16 cellular contexts compared by ENCODE assay signal in the genomic region with DNA sequence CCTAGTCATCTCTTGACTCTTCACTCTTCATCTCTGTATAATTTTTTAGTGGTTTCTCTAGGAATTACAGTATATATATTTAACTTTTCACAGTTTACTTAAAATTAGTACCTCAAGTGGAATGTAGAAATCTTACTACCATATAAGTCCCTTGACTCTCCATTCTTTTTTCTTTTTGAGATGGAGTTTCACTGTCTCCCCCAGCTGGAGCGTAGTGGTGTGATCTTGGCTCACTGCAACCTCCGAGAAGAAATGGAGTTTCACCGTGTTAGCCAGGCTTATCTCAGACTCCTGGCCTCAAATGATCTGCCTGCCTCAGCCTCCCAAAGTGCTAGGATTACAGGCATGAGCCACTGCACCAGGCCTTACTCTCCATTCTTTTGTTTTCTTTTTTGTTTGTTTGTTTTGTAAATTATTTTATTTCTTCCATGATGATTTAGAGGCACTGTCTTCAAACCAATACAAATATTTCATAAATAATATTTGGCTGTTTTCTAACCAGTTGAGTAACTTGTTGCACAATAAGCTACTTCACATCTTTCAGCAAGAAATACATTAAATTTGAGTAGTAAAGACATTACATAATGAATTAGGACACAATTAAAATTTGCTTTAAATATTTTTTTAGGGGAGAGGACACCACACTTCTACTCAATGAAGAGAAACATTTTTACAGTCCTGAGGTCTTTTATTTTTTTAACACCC.
DNase-seq lines count a peak whose midpoint lies in the region; ATAC-seq and TF ChIP-seq lines count a peak whose summit lies in the region.
"Had no signal": no experiment of that assay in that cellular context is flagged by ENCODE, and none has a peak within 500 bp of the region (broad histone marks: within the 10 kb centered on the region; RNA-seq: fewer than 3 reads in every experiment).

No MANE protein-coding gene starts in this region.

- intact Hi-C loops in CD4-positive, alpha-beta T cell (cut with DNase I, micrococcal nuclease): loop anchor here in 1 of 2 experiments (5.0 kb wide), 1 partner anchor 33 kb away; no protein-coding TSS in a partner anchor

- H2BK120ac ChIP-seq in mesendoderm (ENCODE audit: low read depth, low read length): no peak overlapping the region

- CTCF ChIA-PET in CD4-positive, alpha-beta T cell (lab: Charles Lee): interaction anchor here (0.6 to 2.3 kb wide), 3 partner anchors 8 to 189 kb away, joined by 3 to 6 read pairs (median 3); no protein-coding TSS in a partner anchor

- no peaks in the 10 kb centered on the region for H3K27me3 Mint-ChIP-seq in CD4-positive, alpha-beta T cell

- no peak overlapping the region for H3K18ac ChIP-seq in mesendoderm (ENCODE audit: low read length)

- H3K4me1 ChIP-seq in mesendoderm (ENCODE audit: control insufficient read depth, low read depth, low read length): peaks cover 10% of the 10 kb centered on the region

- no peak overlapping the region for H3K4me2 ChIP-seq in mesendoderm (ENCODE audit: low read length)
- H3K4me2 ChIP-seq: SK-N-SH had no signal

- H3K27ac Mint-ChIP-seq in CD4-positive, alpha-beta T cell: peak overlapping the region; percentile 77

- no peak overlapping the region for H3K9ac ChIP-seq in mesendoderm (ENCODE audit: low read length)
- H3K9ac ChIP-seq: SK-N-SH had no signal

- no peak overlapping the region for H3K23ac ChIP-seq in mesendoderm (ENCODE audit: low read length)

- ATAC-seq in CD4-positive, alpha-beta T cell (ENCODE audit: poor library complexity): no peak
- ATAC-seq in HG03135 (IDR thresholded peaks at IDR 0.05; ENCODE audit: unreplicated experiment): no peak
- ATAC-seq: gastroesophageal sphincter had no signal

- H3K4me3 ChIP-seq in HL-60 (replicated peaks; ENCODE audit: insufficient read depth, low read length): no peak overlapping the region
- no peak overlapping the region for H3K4me3 ChIP-seq in mesendoderm (ENCODE audit: low read length)
- H3K4me3 ChIP-seq: gastroesophageal sphincter, lung had no signal

- POLR2A ChIA-PET in CD4-positive, alpha-beta T cell (lab: Charles Lee): no interaction called here

- no peaks in the 10 kb centered on the region for H3K36me3 ChIP-seq in mesendoderm (ENCODE audit: control insufficient read depth, insufficient read depth, low read length)

- DNase-seq in CD4-positive, alpha-beta T cell: no peak
- DNase-seq in HL-60 (ENCODE audit: low read depth in 1 of 2, low spot score in 1 of 2) (no peak), amniotic epithelial cell (ENCODE audit: low read depth) (peak; percentile 69), mesendoderm (peak; percentile 60), NCI-H774 (lab: John Stamatoyannopoulos, UW) (no peak), NCI-H446 treated with DMSO at 0.1 percent for 48 hours (lab: John Stamatoyannopoulos, UW) (no peak), AML-193 (lab: John Stamatoyannopoulos, UW) (no peak)
- DNase-seq: activated effector memory CD4-positive, alpha-beta T cell treated with anti-CD3 and anti-CD28 coated beads, Interleukin-2, amount 50 U/mL, for 16 hours; BE2C; NCI-H2029; NCI-H524 treated with DMSO at 0.1 percent for 48 hours; right cardiac atrium; SK-N-SH had no signal

- no peak overlapping the region for H2AK5ac ChIP-seq in mesendoderm (ENCODE audit: low read length)

- no peak overlapping the region for H2BK15ac ChIP-seq in mesendoderm (replicated peaks; ENCODE audit: low read depth)

- peaks cover 3% of the 10 kb centered on the region for H3K79me1 ChIP-seq in mesendoderm (ENCODE audit: low read length)

- H2BK5ac ChIP-seq in mesendoderm (ENCODE audit: low read length): no peak overlapping the region

- H3K4me3 Mint-ChIP-seq in CD4-positive, alpha-beta T cell: no peak overlapping the region

- WGBS in mesendoderm (ENCODE audit: extremely low coverage, insufficient coverage, low lambda C conversion rate): no CpG with 5 or more reads among the region's 3 CpGs

- H3K4ac ChIP-seq in mesendoderm (ENCODE audit: low read depth, low read length): no peak overlapping the region

- TF ChIP-seq CTCF in CD4-positive, alpha-beta T cell (IDR thresholded peaks at IDR 0.05): no peak
- no peak for TF ChIP-seq CTCF in HL-60 (IDR thresholded peaks at IDR 0.05; ENCODE audit: insufficient read depth, low read length)

- no peaks in the 10 kb centered on the region for H3K9me3 ChIP-seq in CD4-positive, alpha-beta T cell (ENCODE audit: control insufficient read depth, low read length)
- H3K9me3 ChIP-seq: BE2C, gastroesophageal sphincter, SK-N-SH had no signal

- no peaks in the 10 kb centered on the region for H3K9me3 Mint-ChIP-seq in CD4-positive, alpha-beta T cell

- no peak overlapping the region for H3K27ac ChIP-seq in CD4-positive, alpha-beta T cell (ENCODE audit: low read depth, low read length)
- H3K27ac ChIP-seq in HL-60 (replicated peaks): peak overlapping the region; percentile 33
- no peak overlapping the region for H3K27ac ChIP-seq in mesendoderm (ENCODE audit: low read depth, low read length)
- H3K27ac ChIP-seq: gastroesophageal sphincter had no signal

- H3K36me3 Mint-ChIP-seq in CD4-positive, alpha-beta T cell (ENCODE audit: low read depth): peaks cover 38% of the 10 kb centered on the region

- no peak overlapping the region for H4K8ac ChIP-seq in mesendoderm (ENCODE audit: low read depth, low read length)

- H3K4me1 Mint-ChIP-seq in CD4-positive, alpha-beta T cell (ENCODE audit: low read depth): peaks cover 76% of the 10 kb centered on the region

- H3K27me3 ChIP-seq in CD4-positive, alpha-beta T cell (ENCODE audit: control insufficient read depth, insufficient read depth, low read length): no peaks in the 10 kb centered on the region
- no peaks in the 10 kb centered on the region for H3K27me3 ChIP-seq in HL-60 (ENCODE audit: insufficient read depth, poor library complexity, severe bottlenecking)
- no peaks in the 10 kb centered on the region for H3K27me3 ChIP-seq in mesendoderm (ENCODE audit: insufficient read depth, low read length, poor library complexity)
- H3K27me3 ChIP-seq: BE2C, gastroesophageal sphincter had no signal

- no peak overlapping the region for H3K56ac ChIP-seq in mesendoderm (ENCODE audit: low read length)

- H4K5ac ChIP-seq in mesendoderm (ENCODE audit: low read length): no peak overlapping the region

- H3K79me2 ChIP-seq in mesendoderm (ENCODE audit: control insufficient read depth, insufficient read depth, low read length): peaks cover 2% of the 10 kb centered on the region

Comparison
In these comparisons a context has a peak if more than half of its experiments do, and no peak if none do; other contexts are left out.
1. DNase-seq: peak in amniotic epithelial cell (single experiment) and mesendoderm (single experiment); none in CD4-positive, alpha-beta T cell (0 of 10), HL-60 (0 of 2), NCI-H774 (single experiment), NCI-H446 treated with DMSO at 0.1 percent for 48 hours (single experiment) and AML-193 (0 of 2).